Comparison of ENCODE assay signal across 20 cellular contexts in genomic region chrX:12496343-12496742, GRCh38.
DNase-seq lines count a peak whose midpoint lies in the region; FAIRE-seq and TF ChIP-seq lines count a peak whose summit lies in the region.
"Had no signal": no experiment of that assay in that cellular context is flagged by ENCODE, and none has a peak within 500 bp of the region (broad histone marks: within the 10 kb centered on the region; RNA-seq: fewer than 3 reads in every experiment).

No MANE protein-coding gene starts in this region.

- H3K27ac ChIP-seq in endothelial cell of umbilical vein (ENCODE audit: insufficient read depth, low read depth, low read length), result no peak overlapping the region
- H3K27ac ChIP-seq: GM23248, Peyer's patch, SJCRH30 had no signal

- H3K4me1 ChIP-seq in endothelial cell of umbilical vein (ENCODE audit: control insufficient read depth, extremely low read depth, insufficient read depth, low read length), result no peaks in the 10 kb centered on the region
- H3K4me1 ChIP-seq: SJCRH30 had no signal

- no peaks in the 10 kb centered on the region for H3K9me3 ChIP-seq in endothelial cell of umbilical vein (replicated peaks; ENCODE audit: control insufficient read depth, insufficient read depth, low read length)
- H3K9me3 ChIP-seq: Peyer's patch, SJCRH30 had no signal

- dilution Hi-C loops in endothelial cell of umbilical vein (cut with MboI; ENCODE audit: extremely low pct_ligation_motif_present, low sequenced_read_pairs), result no loop called here

- peak; percentile 12 for FAIRE-seq in endothelial cell of umbilical vein (lab: Jason Lieb, UNC)
- FAIRE-seq: D721Med, G401.6, K562 had no signal

- no peak overlapping the region for H3K9ac ChIP-seq in endothelial cell of umbilical vein (replicated peaks; ENCODE audit: extremely low read depth, insufficient read depth, low read length)
- H3K9ac ChIP-seq: GM23248 had no signal

- peak; percentile 13 to 49 for DNase-seq in NCI-H2081 (lab: John Stamatoyannopoulos, UW)
- DNase-seq in NCI-H2081 treated with DMSO at 0.1 percent for 48 hours (lab: John Stamatoyannopoulos, UW), result no peak
- peak; percentile 12 for DNase-seq in COR-L47 (lab: John Stamatoyannopoulos, UW)
- DNase-seq in NCI-H1105 treated with DMSO at 0.1 percent for 48 hours (lab: John Stamatoyannopoulos, UW), result peak; percentile 71
- no peak for DNase-seq in endothelial cell of umbilical vein (ENCODE audit: low read depth, low spot score)
- no peak for DNase-seq in stimulated activated CD4-positive, alpha-beta T cell treated with anti-CD3 and anti-CD28 coated beads, Interleukin-4, amount 100 ng/mL, for 24 hours
- DNase-seq in NOMO-1 treated with DMSO at 0.1 percent for 48 hours (lab: John Stamatoyannopoulos, UW; ENCODE audit: unreplicated experiment), result no peak
- DNase-seq in DMS53 (lab: John Stamatoyannopoulos, UW), result no peak
- DNase-seq: GM23248, H7, Kasumi-1, NCI-H187, NCI-H2107, NCI-H524, OCI-M1, Peyer's patch, SJCRH30 had no signal

- no peaks in the 10 kb centered on the region for H3K9me1 ChIP-seq in endothelial cell of umbilical vein (replicated peaks; ENCODE audit: control insufficient read depth, extremely low read depth, insufficient read depth, low read length)

- CTCF ChIA-PET in endothelial cell of umbilical vein (lab: Charles Lee), result no interaction called here

- POLR2A ChIA-PET in endothelial cell of umbilical vein (lab: Charles Lee), result interaction anchor here (0.7 kb wide), 1 partner anchor 26 kb away, joined by 3 read pairs; no protein-coding TSS in a partner anchor

- no peaks in the 10 kb centered on the region for H3K36me3 ChIP-seq in endothelial cell of umbilical vein (ENCODE audit: control insufficient read depth in 2 of 2, extremely low read depth in 1 of 2, insufficient read depth in 2 of 2, low read length in 2 of 2)
- H3K36me3 ChIP-seq: Peyer's patch, SJCRH30 had no signal

- H3K4me2 ChIP-seq in endothelial cell of umbilical vein (ENCODE audit: insufficient read depth, low read length), result no peak overlapping the region

- H2AFZ ChIP-seq in endothelial cell of umbilical vein (ENCODE audit: low read depth, low read length), result no peak overlapping the region
- H2AFZ ChIP-seq: GM23248 had no signal

- no peak for TF ChIP-seq POLR2A in endothelial cell of umbilical vein (IDR thresholded peaks at IDR 0.05; ENCODE audit: low read depth, low read length)

- H3K4me3 ChIP-seq in endothelial cell of umbilical vein (replicated peaks in 1 of 3; ENCODE audit: insufficient read depth in 1 of 3, low read depth in 1 of 3, low read length in 3 of 3), result no peak overlapping the region
- H3K4me3 ChIP-seq: GM23248, K562, Peyer's patch, SJCRH30 had no signal

- H3K79me2 ChIP-seq in endothelial cell of umbilical vein (ENCODE audit: control insufficient read depth, insufficient read depth, low read length), result no peaks in the 10 kb centered on the region

- no peak for TF ChIP-seq CTCF in endothelial cell of umbilical vein (IDR thresholded peaks at IDR 0.05; ENCODE audit: extremely low read depth in 1 of 2, insufficient read depth in 1 of 2, low read depth in 1 of 2, low read length in 2 of 2)

- H4K20me1 ChIP-seq in endothelial cell of umbilical vein (replicated peaks; ENCODE audit: control insufficient read depth, extremely low read depth, insufficient read depth, low read length), result no peaks in the 10 kb centered on the region

- H3K27me3 ChIP-seq in endothelial cell of umbilical vein (ENCODE audit: control insufficient read depth in 2 of 2, insufficient read depth in 2 of 2, low read length in 2 of 2), result no peaks in the 10 kb centered on the region
- H3K27me3 ChIP-seq: Peyer's patch had no signal

- no TSS peak for BruUV-seq in endothelial cell of umbilical vein (replicated peaks; lab: Mats Ljungman, UMichigan)

- intact Hi-C loops in endothelial cell of umbilical vein (cut with micrococcal nuclease), result loop anchor here (10.0 kb wide), 1 partner anchor 208 kb away; no protein-coding TSS in a partner anchor

TF ChIP-seq in endothelial cell of umbilical vein, 7 proteins besides CTCF, POLR2A, EP300 and RAD21:
- TF ChIP-seq GATA2 (IDR thresholded peaks at IDR 0.05; ENCODE audit: insufficient read depth, insufficient read length, low read depth, low read length), result no peak
- no peak for TF ChIP-seq FOS (IDR thresholded peaks at IDR 0.05; ENCODE audit: borderline replicate concordance, insufficient read depth, low read length)
- TF ChIP-seq JUN (IDR thresholded peaks at IDR 0.05; ENCODE audit: borderline replicate concordance, insufficient read depth, insufficient read length, low read depth), result no peak
- TF ChIP-seq POLR2AphosphoS5 (IDR thresholded peaks at IDR 0.05; ENCODE audit: insufficient read depth, low read depth, low read length), result no peak
- no peak for TF ChIP-seq MYC (IDR thresholded peaks at IDR 0.05; ENCODE audit: low read depth, low read length)
- TF ChIP-seq MAX (IDR thresholded peaks at IDR 0.05; ENCODE audit: insufficient read depth, insufficient read length), result no peak
- TF ChIP-seq EZH2 (IDR thresholded peaks at IDR 0.05; ENCODE audit: borderline replicate concordance, low read depth, low read length, severe bottlenecking), result no peak

Comparison
In these comparisons a context has a peak if more than half of its experiments do, and no peak if none do; other contexts are left out.
1. DNase-seq: peak in NCI-H2081 (2 of 2), COR-L47 (single experiment) and NCI-H1105 treated with DMSO at 0.1 percent for 48 hours (single experiment); none in NCI-H2081 treated with DMSO at 0.1 percent for 48 hours (single experiment), endothelial cell of umbilical vein (single experiment), stimulated activated CD4-positive, alpha-beta T cell treated with anti-CD3 and anti-CD28 coated beads, Interleukin-4, amount 100 ng/mL, for 24 hours (single experiment), NOMO-1 treated with DMSO at 0.1 percent for 48 hours (single experiment) and DMS53 (single experiment).